ENCODE assay signal across 13 cellular contexts in the genomic region with DNA sequence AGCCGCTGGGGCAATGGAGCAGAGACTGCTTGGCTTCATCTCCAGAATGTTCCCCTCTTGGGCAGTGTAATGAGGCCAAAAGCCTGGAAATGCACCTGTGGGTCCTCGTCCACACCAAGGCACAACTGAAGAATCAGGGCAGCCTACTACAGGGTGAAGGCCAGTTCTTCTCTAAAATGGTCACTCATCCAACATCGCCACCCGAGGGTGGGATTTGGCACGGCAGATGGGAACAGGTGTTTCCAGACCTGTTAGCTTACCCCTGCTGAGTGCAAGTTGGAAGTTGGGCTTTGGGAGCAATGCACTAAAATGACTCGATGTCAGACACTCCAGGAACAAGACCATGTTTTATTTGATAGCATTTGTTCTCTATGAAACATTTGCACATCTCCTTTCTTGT.
A peak's percentile ranks its signal among the peaks of the same experiment; 100 is the strongest.
DNase-seq lines count a peak whose midpoint lies in the region; ATAC-seq and TF ChIP-seq lines count a peak whose summit lies in the region.
"Had no signal": no experiment of that assay in that cellular context is flagged by ENCODE, and none has a peak within 500 bp of the region (broad histone marks: within the 10 kb centered on the region; RNA-seq: fewer than 3 reads in every experiment).

No MANE protein-coding gene starts in this region.

- peaks cover 0 to 3% of the 10 kb centered on the region in 2 donors for H3K36me3 Mint-ChIP-seq in CD4-positive, alpha-beta memory T cell
- H3K36me3 Mint-ChIP-seq: immature natural killer cell had no signal

- peaks cover 3 to 4% of the 10 kb centered on the region in 2 donors for H3K27me3 Mint-ChIP-seq in CD4-positive, alpha-beta memory T cell

- no peak overlapping the region for H3K4me3 Mint-ChIP-seq in CD4-positive, alpha-beta memory T cell
- H3K4me3 Mint-ChIP-seq: immature natural killer cell had no signal

- H3K27ac Mint-ChIP-seq in CD4-positive, alpha-beta memory T cell, result no peak overlapping the region
- H3K27ac Mint-ChIP-seq: immature natural killer cell had no signal

- no peak overlapping the region for H3K4me3 ChIP-seq in CD4-positive, alpha-beta memory T cell (ENCODE audit: low read length in 2 of 2)
- H3K4me3 ChIP-seq: BLaER1 treated with 17β-estradiol and CSF1 and Interleukin-3, amounts not matched to agents 10 nM and 100 nM; coronary artery had no signal

- H3K27me3 ChIP-seq in CD4-positive, alpha-beta memory T cell (ENCODE audit: insufficient read depth, low read length), result no peaks in the 10 kb centered on the region
- H3K27me3 ChIP-seq: BLaER1 treated with 17β-estradiol and CSF1 and Interleukin-3, amounts not matched to agents 10 nM and 100 nM had no signal

- H3K9me3 Mint-ChIP-seq in CD4-positive, alpha-beta memory T cell, result no peaks in the 10 kb centered on the region
- H3K9me3 Mint-ChIP-seq: immature natural killer cell had no signal

- H3K4me1 Mint-ChIP-seq in CD4-positive, alpha-beta memory T cell, result peaks cover 0 to 3% (median 0%) of the 10 kb centered on the region in 4 donors
- H3K4me1 Mint-ChIP-seq: immature natural killer cell had no signal

- no peaks in the 10 kb centered on the region for H3K9me3 ChIP-seq in CD4-positive, alpha-beta memory T cell (ENCODE audit: control insufficient read depth in 1 of 2, low read length in 2 of 2)
- H3K9me3 ChIP-seq: BLaER1 treated with 17β-estradiol and CSF1 and Interleukin-3, amounts not matched to agents 10 nM and 100 nM had no signal

- intact Hi-C loops in CD4-positive, alpha-beta memory T cell (cut with micrococcal nuclease), result no loop called here

- H3K4me1 ChIP-seq in CD4-positive, alpha-beta memory T cell (ENCODE audit: insufficient read depth, low read length), result no peaks in the 10 kb centered on the region

- TF ChIP-seq CTCF in GM12872 (IDR thresholded peaks at IDR 0.05; ENCODE audit: insufficient read depth, low read depth, low read length), result peak; percentile 3; the same call in 1 of the 3 replicates

- ATAC-seq in HG03108 (IDR thresholded peaks at IDR 0.05; ENCODE audit: unreplicated experiment), result no peak

- POLR2A ChIA-PET in CD4-positive, alpha-beta memory T cell (lab: Charles Lee; ENCODE audit: partially characterized antibody), result interaction anchor here (0.8 to 1.5 kb wide), 2 partner anchors 60 to 162 kb away, joined by 3 to 4 read pairs; no protein-coding TSS in a partner anchor

- DNase-seq in CD4-positive, alpha-beta memory T cell, result peak in 4 of 5 donors; percentile 11 to 28 (median 14)
- peak; percentile 18 for DNase-seq in activated CD4-positive, alpha-beta T cell treated with anti-CD3 and anti-CD28 coated beads, Interleukin-2, amount 50 U/mL, for 1 hour
- DNase-seq in effector CD4-positive, alpha-beta T cell, result peak; percentile 8
- DNase-seq in epidermal melanocyte (ENCODE audit: insufficient read length, low spot score) (no peak), GM19240 (ENCODE audit: insufficient read length, low spot score) (no peak), cortex of kidney (lab: John Stamatoyannopoulos, UW) (no peak)
- DNase-seq: NCI-H226, Right ventricle myocardium superior had no signal

- H3K27ac ChIP-seq in CD4-positive, alpha-beta memory T cell (ENCODE audit: low read depth, low read length), result no peak overlapping the region
- H3K27ac ChIP-seq: BLaER1 treated with 17β-estradiol and CSF1 and Interleukin-3, amounts not matched to agents 10 nM and 100 nM; coronary artery had no signal

- no peaks in the 10 kb centered on the region for H3K36me3 ChIP-seq in CD4-positive, alpha-beta memory T cell (ENCODE audit: insufficient read depth, low read length)
- H3K36me3 ChIP-seq: BLaER1 treated with 17β-estradiol and CSF1 and Interleukin-3, amounts not matched to agents 10 nM and 100 nM had no signal

- CTCF ChIA-PET in CD4-positive, alpha-beta memory T cell (lab: Charles Lee; ENCODE audit: partially characterized antibody), result interaction anchor here (1.0 to 1.5 kb wide), 5 partner anchors 15 to 164 kb away, joined by 3 to 13 read pairs (median 4); no protein-coding TSS in a partner anchor

Comparison
In these comparisons a context has a peak if more than half of its experiments do, and no peak if none do; other contexts are left out.
1. DNase-seq: peak in CD4-positive, alpha-beta memory T cell (4 of 5), activated CD4-positive, alpha-beta T cell treated with anti-CD3 and anti-CD28 coated beads, Interleukin-2, amount 50 U/mL, for 1 hour (single experiment) and effector CD4-positive, alpha-beta T cell (single experiment); none in epidermal melanocyte (single experiment), GM19240 (single experiment) and cortex of kidney (single experiment).